9 cellular contexts compared by ENCODE assay signal in the genomic region with DNA sequence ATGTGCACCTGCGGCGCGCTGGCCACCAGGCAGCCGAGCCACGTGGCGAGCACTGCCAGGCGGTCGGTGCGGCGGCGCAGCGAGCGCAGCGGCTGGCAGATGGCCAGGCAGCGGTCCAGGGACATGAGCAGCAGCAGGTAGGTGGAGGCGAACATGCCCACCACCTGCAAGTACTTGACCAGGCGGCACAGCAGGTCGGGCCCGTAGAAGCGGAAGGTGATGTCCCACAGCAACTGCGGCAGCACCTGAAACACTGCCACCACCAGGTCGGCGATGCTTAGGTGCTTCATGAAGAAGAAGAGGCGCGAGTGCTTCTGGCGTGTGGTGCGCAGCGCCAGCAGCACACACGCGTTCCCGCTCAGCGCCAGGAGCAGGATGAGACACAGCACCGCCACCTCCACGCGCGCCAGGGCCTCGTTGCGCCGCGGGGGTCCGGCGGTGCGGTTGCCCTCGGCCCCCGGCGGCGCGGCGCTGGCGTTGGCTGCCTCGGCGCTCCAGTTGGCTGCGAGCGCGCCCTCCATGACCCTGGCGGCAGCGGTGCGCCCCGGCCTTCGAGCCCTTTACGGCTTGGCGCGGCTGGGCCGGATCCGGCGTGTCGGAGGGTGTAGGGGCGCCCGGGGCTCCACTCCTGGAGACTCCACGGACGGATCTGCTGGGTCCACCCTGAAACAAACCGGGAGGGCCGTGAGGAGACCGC. TPM values are rescaled to one million over a fixed set of nuclear protein-coding genes. Genes with fewer than 3 reads are reported as not detected.
A peak's percentile ranks its signal among the peaks of the same experiment; 100 is the strongest.
DNase-seq lines count a peak whose midpoint lies in the region; ATAC-seq and TF ChIP-seq lines count a peak whose summit lies in the region.
"Had no signal": no experiment of that assay in that cellular context is flagged by ENCODE, and none has a peak within 500 bp of the region (broad histone marks: within the 10 kb centered on the region; RNA-seq: fewer than 3 reads in every experiment).

No MANE protein-coding gene starts in this region.

- no TSS peak for BruUV-seq in Caco-2 (replicated peaks; lab: Mats Ljungman, UMichigan)

- peak overlapping the region; percentile 71 for H3K4me3 Mint-ChIP-seq in Caco-2 (ENCODE audit: unreplicated experiment)
- peak overlapping the region; percentile 72 for H3K4me3 Mint-ChIP-seq in WTC11
- H3K4me3 Mint-ChIP-seq in CD8-positive, alpha-beta memory T cell = no peak overlapping the region

- H3K9me3 ChIP-seq in Caco-2 (no peaks in the 10 kb centered on the region), iPS DF 6.9 (ENCODE audit: control insufficient read depth, insufficient read depth, low read length) (no peaks in the 10 kb centered on the region), stomach smooth muscle (ENCODE audit: control insufficient read depth in 2 of 2, low read length in 2 of 2) (no peaks in the 10 kb centered on the region)
- no peaks in the 10 kb centered on the region for H3K9me3 ChIP-seq in CD8-positive, alpha-beta memory T cell (ENCODE audit: low read length)

- H3K27me3 Mint-ChIP-seq in Caco-2 (ENCODE audit: insufficient read depth, unreplicated experiment) (peaks cover 8% of the 10 kb centered on the region), WTC11 (ENCODE audit: low read depth) (peaks cover 54% of the 10 kb centered on the region)
- H3K27me3 Mint-ChIP-seq in CD8-positive, alpha-beta memory T cell = peaks cover 28 to 29% of the 10 kb centered on the region in 2 donors

- H3K27ac ChIP-seq in iPS DF 6.9 (ENCODE audit: low read length) (no peak overlapping the region), stomach smooth muscle (ENCODE audit: low read length) (no peak overlapping the region)
- no peak overlapping the region for H3K27ac ChIP-seq in CD8-positive, alpha-beta memory T cell (ENCODE audit: low read depth, low read length)

- CTCF ChIA-PET in Caco-2 (lab: Charles Lee) (no interaction called here), WTC11 (lab: Charles Lee) (interaction anchor here (0.9 to 3.5 kb wide), 9 partner anchors 11 to 207 kb away, joined by 3 to 52 read pairs (median 5); no protein-coding TSS in a partner anchor)
- CTCF ChIA-PET in CD8-positive, alpha-beta memory T cell (lab: Charles Lee) = no interaction called here

- H3K9me3 Mint-ChIP-seq in Caco-2 (ENCODE audit: unreplicated experiment) (no peaks in the 10 kb centered on the region), WTC11 (no peaks in the 10 kb centered on the region)
- no peaks in the 10 kb centered on the region for H3K9me3 Mint-ChIP-seq in CD8-positive, alpha-beta memory T cell

- no peaks in the 10 kb centered on the region; the same call in 1 of the 2 replicates for H3K27me3 ChIP-seq in Caco-2 (replicated peaks; ENCODE audit: control insufficient read depth, insufficient read depth, low read length)
- peaks cover 17% of the 10 kb centered on the region for H3K27me3 ChIP-seq in iPS DF 6.9 (ENCODE audit: control insufficient read depth, insufficient read depth, low read length)
- H3K27me3 ChIP-seq in stomach smooth muscle (ENCODE audit: control insufficient read depth in 1 of 2, insufficient read depth in 2 of 2, low read length in 2 of 2) = peaks cover 29 to 37% of the 10 kb centered on the region in 2 donors
- H3K27me3 ChIP-seq in CD8-positive, alpha-beta memory T cell (ENCODE audit: insufficient read depth, low read length, poor library complexity, severe bottlenecking) = peaks cover 6% of the 10 kb centered on the region

- peak; percentile 57 for ATAC-seq in GM19025 (IDR thresholded peaks at IDR 0.05; ENCODE audit: low read depth, unreplicated experiment)
- peak; percentile 47 for ATAC-seq in HG03108 (IDR thresholded peaks at IDR 0.05; ENCODE audit: unreplicated experiment)
- ATAC-seq in WTC11 = peak; percentile 31

- WGBS in iPS DF 6.9 (ENCODE audit: insufficient coverage, insufficient read length) = no CpG with 5 or more reads among the region's 74 CpGs

- H3K36me3 ChIP-seq in Caco-2 (ENCODE audit: control insufficient read depth, insufficient read depth, low read length) (no peaks in the 10 kb centered on the region), iPS DF 6.9 (ENCODE audit: control insufficient read depth, insufficient read depth, low read length) (no peaks in the 10 kb centered on the region; the same call in 1 of the 2 replicates), stomach smooth muscle (ENCODE audit: control insufficient read depth in 2 of 2, insufficient read depth in 2 of 2, low read length in 2 of 2) (no peaks in the 10 kb centered on the region)
- no peaks in the 10 kb centered on the region for H3K36me3 ChIP-seq in CD8-positive, alpha-beta memory T cell (ENCODE audit: insufficient read depth, low read length)

- H3K27ac Mint-ChIP-seq in Caco-2 (ENCODE audit: unreplicated experiment) (no peak overlapping the region), WTC11 (no peak overlapping the region)
- H3K27ac Mint-ChIP-seq in CD8-positive, alpha-beta memory T cell = no peak overlapping the region

- peaks cover 6% of the 10 kb centered on the region for H3K36me3 Mint-ChIP-seq in Caco-2 (ENCODE audit: insufficient read depth, unreplicated experiment)
- H3K36me3 Mint-ChIP-seq in WTC11 = no peaks in the 10 kb centered on the region
- no peaks in the 10 kb centered on the region for H3K36me3 Mint-ChIP-seq in CD8-positive, alpha-beta memory T cell

- TF ChIP-seq CTCF in Caco-2 (IDR thresholded peaks at IDR 0.05; ENCODE audit: insufficient read depth in 1 of 2, low read depth in 1 of 2, low read length in 1 of 2, severe bottlenecking in 1 of 2, unreplicated experiment in 1 of 2) = peak; percentile 23 to 46
- no peak for TF ChIP-seq CTCF in WTC11 (IDR thresholded peaks at IDR 0.05)

- intact Hi-C loops in Caco-2 (cut with micrococcal nuclease; ENCODE audit: unreplicated experiment) = loop anchor here (1.0 to 10.0 kb wide), 7 partner anchors 73 to 323 kb away; no protein-coding TSS in a partner anchor

- H3K4me3 ChIP-seq in Caco-2 (ENCODE audit: low read depth, low read length) = peak overlapping the region; percentile 36
- H3K4me3 ChIP-seq in iPS DF 6.9 (ENCODE audit: low read length) = peak overlapping the region; percentile 8; the same call in 1 of the 2 replicates
- peak overlapping the region; percentile 19 to 29 for H3K4me3 ChIP-seq in stomach smooth muscle (ENCODE audit: low read length in 2 of 2)
- H3K4me3 ChIP-seq in CD8-positive, alpha-beta memory T cell (ENCODE audit: low read length) = no peak overlapping the region

- peaks cover 6% of the 10 kb centered on the region for H3K4me1 Mint-ChIP-seq in Caco-2 (ENCODE audit: low read depth, unreplicated experiment)
- peaks cover 38% of the 10 kb centered on the region for H3K4me1 Mint-ChIP-seq in WTC11
- H3K4me1 Mint-ChIP-seq in CD8-positive, alpha-beta memory T cell = peaks cover 11 to 19% (median 15%) of the 10 kb centered on the region in 3 donors

- H3K4me1 ChIP-seq in Caco-2 (peaks cover 9% of the 10 kb centered on the region; the same call in 1 of the 2 replicates), iPS DF 6.9 (ENCODE audit: control insufficient read depth, insufficient read depth, low read length) (peaks cover 12% of the 10 kb centered on the region), stomach smooth muscle (ENCODE audit: control insufficient read depth, insufficient read depth, low read length) (peaks cover 26% of the 10 kb centered on the region)
- H3K4me1 ChIP-seq in CD8-positive, alpha-beta memory T cell (ENCODE audit: insufficient read depth, low read length) = peaks cover 8% of the 10 kb centered on the region

- POLR2A ChIA-PET in Caco-2 (lab: Charles Lee) (no interaction called here), WTC11 (lab: Charles Lee) (no interaction called here)
- POLR2A ChIA-PET in CD8-positive, alpha-beta memory T cell (lab: Charles Lee) = no interaction called here

- H3K9ac ChIP-seq in stomach smooth muscle (ENCODE audit: low read length in 2 of 2) = no peak overlapping the region

- peak; percentile 63 for DNase-seq in Caco-2
- DNase-seq in WTC11 (ENCODE audit: low spot score) = peak; percentile 70
- DNase-seq in iPS DF 6.9 (ENCODE audit: low read depth, low spot score) = no peak
- DNase-seq in NCI-H2081 (lab: John Stamatoyannopoulos, UW) = no peak
- DNase-seq in CD8-positive, alpha-beta memory T cell = no peak

TF ChIP-seq in WTC11, 78 proteins besides CTCF, POLR2A, EP300 and RAD21 (continues in another document):
- TF ChIP-seq, protein P1, sequence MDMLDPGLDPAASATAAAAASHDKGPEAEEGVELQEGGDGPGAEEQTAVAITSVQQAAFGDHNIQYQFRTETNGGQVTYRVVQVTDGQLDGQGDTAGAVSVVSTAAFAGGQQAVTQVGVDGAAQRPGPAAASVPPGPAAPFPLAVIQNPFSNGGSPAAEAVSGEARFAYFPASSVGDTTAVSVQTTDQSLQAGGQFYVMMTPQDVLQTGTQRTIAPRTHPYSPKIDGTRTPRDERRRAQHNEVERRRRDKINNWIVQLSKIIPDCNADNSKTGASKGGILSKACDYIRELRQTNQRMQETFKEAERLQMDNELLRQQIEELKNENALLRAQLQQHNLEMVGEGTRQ (CRISPR knock-in tag; IDR thresholded peaks at IDR 0.05) = no peak
- TF ChIP-seq, protein P2, sequence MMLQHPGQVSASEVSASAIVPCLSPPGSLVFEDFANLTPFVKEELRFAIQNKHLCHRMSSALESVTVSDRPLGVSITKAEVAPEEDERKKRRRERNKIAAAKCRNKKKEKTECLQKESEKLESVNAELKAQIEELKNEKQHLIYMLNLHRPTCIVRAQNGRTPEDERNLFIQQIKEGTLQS (CRISPR knock-in tag; conservative IDR thresholded peaks at IDR 0.05) = no peak
- TF ChIP-seq, protein P3, sequence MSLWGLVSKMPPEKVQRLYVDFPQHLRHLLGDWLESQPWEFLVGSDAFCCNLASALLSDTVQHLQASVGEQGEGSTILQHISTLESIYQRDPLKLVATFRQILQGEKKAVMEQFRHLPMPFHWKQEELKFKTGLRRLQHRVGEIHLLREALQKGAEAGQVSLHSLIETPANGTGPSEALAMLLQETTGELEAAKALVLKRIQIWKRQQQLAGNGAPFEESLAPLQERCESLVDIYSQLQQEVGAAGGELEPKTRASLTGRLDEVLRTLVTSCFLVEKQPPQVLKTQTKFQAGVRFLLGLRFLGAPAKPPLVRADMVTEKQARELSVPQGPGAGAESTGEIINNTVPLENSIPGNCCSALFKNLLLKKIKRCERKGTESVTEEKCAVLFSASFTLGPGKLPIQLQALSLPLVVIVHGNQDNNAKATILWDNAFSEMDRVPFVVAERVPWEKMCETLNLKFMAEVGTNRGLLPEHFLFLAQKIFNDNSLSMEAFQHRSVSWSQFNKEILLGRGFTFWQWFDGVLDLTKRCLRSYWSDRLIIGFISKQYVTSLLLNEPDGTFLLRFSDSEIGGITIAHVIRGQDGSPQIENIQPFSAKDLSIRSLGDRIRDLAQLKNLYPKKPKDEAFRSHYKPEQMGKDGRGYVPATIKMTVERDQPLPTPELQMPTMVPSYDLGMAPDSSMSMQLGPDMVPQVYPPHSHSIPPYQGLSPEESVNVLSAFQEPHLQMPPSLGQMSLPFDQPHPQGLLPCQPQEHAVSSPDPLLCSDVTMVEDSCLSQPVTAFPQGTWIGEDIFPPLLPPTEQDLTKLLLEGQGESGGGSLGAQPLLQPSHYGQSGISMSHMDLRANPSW (CRISPR knock-in tag; conservative IDR thresholded peaks at IDR 0.05; ENCODE audit: low read depth) = no peak
- TF ChIP-seq TP53 (CRISPR knock-in tag; IDR thresholded peaks at IDR 0.05) = 0 out of 2 replicates have a peak, but pooled peaks have one; percentile 33

RNA-seq across cellular contexts. Expression of a gene that starts 1.6 kb away (rescaled TPM):
- total RNA-seq in Caco-2 (2022) (3.9 and 4.6 TPM in 2 replicates), WTC11 (2021) (1.6 to 3.6 TPM (median 1.7 TPM) in 3 replicates)
- total RNA-seq in CD8-positive, alpha-beta memory T cell = 1 to 10 TPM in 1 of 2 experiments, under 1 TPM in 1; 0.50 to 1.4 TPM
- 0.05 TPM for polyA plus RNA-seq in CD8-positive, alpha-beta memory T cell

RNA-seq across cellular contexts. Expression of a gene that starts 34.2 kb away (rescaled TPM):
- total RNA-seq in Caco-2 (2022) = not detected in 2 replicates
- not detected in 3 replicates for total RNA-seq in WTC11 (2021)
- not detected for total RNA-seq in CD8-positive, alpha-beta memory T cell
- polyA plus RNA-seq in CD8-positive, alpha-beta memory T cell = not detected
- total RNA-seq: glomerular endothelial cell had no signal

Comparison
In these comparisons a context has a peak if more than half of its experiments do, and no peak if none do; other contexts are left out.
1. DNase-seq: peak in Caco-2 (2 of 2) and WTC11 (single experiment); none in iPS DF 6.9 (single experiment), NCI-H2081 (0 of 2) and CD8-positive, alpha-beta memory T cell (0 of 5).
2. H3K4me3 Mint-ChIP-seq: peak in Caco-2 (single experiment) and WTC11 (single experiment); none in CD8-positive, alpha-beta memory T cell (0 of 7).
3. Peak in every context shown above with its lines, with median percentiles within 50 percentile points of each other: ATAC-seq.